In the genomic region with DNA sequence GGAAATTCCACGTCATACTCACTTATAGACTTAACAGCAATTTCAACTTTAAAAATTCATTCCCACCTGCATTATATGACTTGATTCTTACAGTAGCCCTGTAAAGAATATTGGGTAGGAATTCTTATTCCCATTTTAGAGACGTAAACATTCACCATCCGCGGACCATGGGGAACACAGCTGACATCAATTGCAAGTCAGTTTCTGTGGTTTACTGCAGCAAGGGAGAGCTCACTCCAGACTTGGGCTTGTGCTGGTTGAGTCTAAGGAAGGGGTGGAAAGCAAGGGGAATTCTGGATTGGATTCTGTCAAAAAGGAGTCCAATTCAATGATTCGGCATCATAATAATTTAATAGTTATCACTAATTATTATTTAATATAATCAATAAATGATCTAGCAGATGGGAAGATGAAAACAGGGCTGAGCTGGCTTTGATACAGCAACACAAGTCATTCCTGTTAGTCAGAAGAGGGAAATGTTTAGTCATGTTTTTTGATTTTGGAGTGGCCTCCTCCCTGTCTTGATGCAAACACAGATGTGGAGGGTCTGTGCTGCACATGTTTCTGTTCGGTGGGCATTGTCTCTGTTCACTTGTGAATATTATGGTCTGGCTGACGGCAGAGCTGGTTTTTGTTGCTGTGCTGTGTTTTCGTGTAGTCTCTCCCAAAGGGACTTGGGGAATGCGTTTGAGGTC, we compare ENCODE assay signal across 9 cellular contexts. TPM values are rescaled to one million over a fixed set of nuclear protein-coding genes. Genes with fewer than 3 reads are reported as not detected.
A peak's percentile ranks its signal among the peaks of the same experiment; 100 is the strongest.
DNase-seq lines count a peak whose midpoint lies in the region; ATAC-seq, FAIRE-seq and TF ChIP-seq lines count a peak whose summit lies in the region.
"Had no signal": no experiment of that assay in that cellular context is flagged by ENCODE, and none has a peak within 500 bp of the region (broad histone marks: within the 10 kb centered on the region; RNA-seq: fewer than 3 reads in every experiment).

No MANE protein-coding gene starts in this region.

- H3K27ac Mint-ChIP-seq in GM23338 = no peak overlapping the region; the same call in 1 of the 2 replicates

- H3K9me2 ChIP-seq in GM23338 (ENCODE audit: insufficient read depth) = no peaks in the 10 kb centered on the region

- no peaks in the 10 kb centered on the region for H3K36me3 Mint-ChIP-seq in GM23338 (ENCODE audit: low read depth)

- H3K9me3 Mint-ChIP-seq in GM23338 = no peaks in the 10 kb centered on the region; the same call in 2 of the 3 replicates

- intact Hi-C loops in left ventricle myocardium superior (cut with micrococcal nuclease) = loop anchor here (10.0 kb wide), 1 partner anchor 167 kb away; no protein-coding TSS in a partner anchor

- ATAC-seq in left ventricle myocardium superior (no peak), GM23338 (no peak)

- H3K4me3 ChIP-seq in right atrium auricular region (no peak overlapping the region), brain microvascular endothelial cell (ENCODE audit: low read depth, low read length) (no peak overlapping the region), GM23338 (no peak overlapping the region)

- H3K79me2 ChIP-seq in GM23338 (replicated peaks; ENCODE audit: insufficient read depth) = no peaks in the 10 kb centered on the region

- DNase-seq in right atrium auricular region (ENCODE audit: low spot score) (no peak), left ventricle myocardium superior (no peak), brain microvascular endothelial cell (peak; percentile 50), lung microvascular endothelial cell (ENCODE audit: low read depth in 2 of 2) (peak; percentile 49 to 65), urothelium cell line (ENCODE audit: low spot score) (peak; percentile 62), GM23338 (ENCODE audit: low spot score) (no peak), NCI-H345 (lab: John Stamatoyannopoulos, UW) (no peak), SKM-1 treated with dmso at 0.1 percent for 144 hours (lab: John Stamatoyannopoulos, UW; ENCODE audit: unreplicated experiment) (no peak)

- no peak overlapping the region for H3K4me3 Mint-ChIP-seq in GM23338

- H3K27me3 ChIP-seq in right atrium auricular region (no peaks in the 10 kb centered on the region), brain microvascular endothelial cell (replicated peaks) (no peaks in the 10 kb centered on the region), GM23338 (ENCODE audit: insufficient read depth) (no peaks in the 10 kb centered on the region)

- peaks cover 39% of the 10 kb centered on the region for H3K4me1 Mint-ChIP-seq in GM23338

- no peak overlapping the region for H2AFZ ChIP-seq in GM23338

- peaks cover 4% of the 10 kb centered on the region for H3K27me3 Mint-ChIP-seq in GM23338 (ENCODE audit: insufficient read depth, low read depth, poor library complexity)

- no peaks in the 10 kb centered on the region for H4K20me1 ChIP-seq in GM23338 (replicated peaks; ENCODE audit: insufficient read depth)

- H3K27ac ChIP-seq in right atrium auricular region (peak overlapping the region; percentile 83 to 88), brain microvascular endothelial cell (peak overlapping the region; percentile 43), GM23338 (ENCODE audit: low read depth) (no peak overlapping the region)

- no peak overlapping the region for H3K4me2 ChIP-seq in GM23338

- no peak for FAIRE-seq in urothelium cell line (lab: Jason Lieb, UNC)

- H3K9me3 ChIP-seq in right atrium auricular region = no peaks in the 10 kb centered on the region

- H3F3A ChIP-seq in GM23338 (replicated peaks; ENCODE audit: low read depth) = no peaks in the 10 kb centered on the region

- in situ Hi-C loops in brain microvascular endothelial cell (cut with HindIII; ENCODE audit: low pct_ligation_motif_present, low sequenced_read_pairs) = no loop called here

- TF ChIP-seq CTCF in right atrium auricular region (IDR thresholded peaks at IDR 0.05) = no peak
- TF ChIP-seq CTCF in brain microvascular endothelial cell (IDR thresholded peaks at IDR 0.05; ENCODE audit: low read depth, low read length, missing control alignments) = no peak
- no peak for TF ChIP-seq CTCF in GM23338 (conservative IDR thresholded peaks at IDR 0.05; ENCODE audit: low read depth in 2 of 2)

- H3K4me1 ChIP-seq in right atrium auricular region = peaks cover 0 to 51% of the 10 kb centered on the region in 2 donors
- peaks cover 37% of the 10 kb centered on the region for H3K4me1 ChIP-seq in GM23338 (ENCODE audit: insufficient read depth)

- H3K36me3 ChIP-seq in right atrium auricular region = no peaks in the 10 kb centered on the region
- H3K36me3 ChIP-seq in brain microvascular endothelial cell (replicated peaks) = no peaks in the 10 kb centered on the region
- H3K36me3 ChIP-seq in GM23338 (ENCODE audit: insufficient read depth) = no peaks in the 10 kb centered on the region

TF ChIP-seq in GM23338, 12 proteins besides CTCF, POLR2A, EP300 and RAD21:
- TF ChIP-seq POLR2AphosphoS5 (IDR thresholded peaks at IDR 0.05; ENCODE audit: low read depth) = no peak
- TF ChIP-seq, protein P1, sequence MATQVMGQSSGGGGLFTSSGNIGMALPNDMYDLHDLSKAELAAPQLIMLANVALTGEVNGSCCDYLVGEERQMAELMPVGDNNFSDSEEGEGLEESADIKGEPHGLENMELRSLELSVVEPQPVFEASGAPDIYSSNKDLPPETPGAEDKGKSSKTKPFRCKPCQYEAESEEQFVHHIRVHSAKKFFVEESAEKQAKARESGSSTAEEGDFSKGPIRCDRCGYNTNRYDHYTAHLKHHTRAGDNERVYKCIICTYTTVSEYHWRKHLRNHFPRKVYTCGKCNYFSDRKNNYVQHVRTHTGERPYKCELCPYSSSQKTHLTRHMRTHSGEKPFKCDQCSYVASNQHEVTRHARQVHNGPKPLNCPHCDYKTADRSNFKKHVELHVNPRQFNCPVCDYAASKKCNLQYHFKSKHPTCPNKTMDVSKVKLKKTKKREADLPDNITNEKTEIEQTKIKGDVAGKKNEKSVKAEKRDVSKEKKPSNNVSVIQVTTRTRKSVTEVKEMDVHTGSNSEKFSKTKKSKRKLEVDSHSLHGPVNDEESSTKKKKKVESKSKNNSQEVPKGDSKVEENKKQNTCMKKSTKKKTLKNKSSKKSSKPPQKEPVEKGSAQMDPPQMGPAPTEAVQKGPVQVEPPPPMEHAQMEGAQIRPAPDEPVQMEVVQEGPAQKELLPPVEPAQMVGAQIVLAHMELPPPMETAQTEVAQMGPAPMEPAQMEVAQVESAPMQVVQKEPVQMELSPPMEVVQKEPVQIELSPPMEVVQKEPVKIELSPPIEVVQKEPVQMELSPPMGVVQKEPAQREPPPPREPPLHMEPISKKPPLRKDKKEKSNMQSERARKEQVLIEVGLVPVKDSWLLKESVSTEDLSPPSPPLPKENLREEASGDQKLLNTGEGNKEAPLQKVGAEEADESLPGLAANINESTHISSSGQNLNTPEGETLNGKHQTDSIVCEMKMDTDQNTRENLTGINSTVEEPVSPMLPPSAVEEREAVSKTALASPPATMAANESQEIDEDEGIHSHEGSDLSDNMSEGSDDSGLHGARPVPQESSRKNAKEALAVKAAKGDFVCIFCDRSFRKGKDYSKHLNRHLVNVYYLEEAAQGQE (IDR thresholded peaks at IDR 0.05; ENCODE audit: unreplicated experiment) = no peak
- TF ChIP-seq EZH2 (IDR thresholded peaks at IDR 0.05; ENCODE audit: low read depth, unreplicated experiment) = no peak
- no peak for TF ChIP-seq ZNF114 (CRISPR knock-in tag; IDR thresholded peaks at IDR 0.05)
- no peak for TF ChIP-seq NANOG (IDR thresholded peaks at IDR 0.05; ENCODE audit: borderline replicate concordance)

RNA-seq across cellular contexts. Expression of gene LIPC, which starts 9.7 kb away (rescaled TPM):
- total RNA-seq in right atrium auricular region (under 1 TPM; 0.52 to 0.59 TPM), left ventricle myocardium superior (0.32 TPM), lung microvascular endothelial cell (0.22 TPM in 1 of 2 replicates, not detected in the other)
- not detected in 2 replicates for total RNA-seq in GM23338 (2014; rRNA removed; shearing (Covaris generic))
- not detected in 2 replicates for polyA plus RNA-seq in GM23338 (2016; fragmentation: Nextera tagmentation; extraction: Ambion mirVana)
- total RNA-seq: chondrocyte had no signal

Comparison
In these comparisons a context has a peak if more than half of its experiments do, and no peak if none do; other contexts are left out.
1. DNase-seq: peak in brain microvascular endothelial cell (single experiment), lung microvascular endothelial cell (2 of 2) and urothelium cell line (single experiment); none in right atrium auricular region (single experiment), left ventricle myocardium superior (single experiment), GM23338 (single experiment), NCI-H345 (single experiment) and SKM-1 treated with dmso at 0.1 percent for 144 hours (single experiment).